In the genomic region with DNA sequence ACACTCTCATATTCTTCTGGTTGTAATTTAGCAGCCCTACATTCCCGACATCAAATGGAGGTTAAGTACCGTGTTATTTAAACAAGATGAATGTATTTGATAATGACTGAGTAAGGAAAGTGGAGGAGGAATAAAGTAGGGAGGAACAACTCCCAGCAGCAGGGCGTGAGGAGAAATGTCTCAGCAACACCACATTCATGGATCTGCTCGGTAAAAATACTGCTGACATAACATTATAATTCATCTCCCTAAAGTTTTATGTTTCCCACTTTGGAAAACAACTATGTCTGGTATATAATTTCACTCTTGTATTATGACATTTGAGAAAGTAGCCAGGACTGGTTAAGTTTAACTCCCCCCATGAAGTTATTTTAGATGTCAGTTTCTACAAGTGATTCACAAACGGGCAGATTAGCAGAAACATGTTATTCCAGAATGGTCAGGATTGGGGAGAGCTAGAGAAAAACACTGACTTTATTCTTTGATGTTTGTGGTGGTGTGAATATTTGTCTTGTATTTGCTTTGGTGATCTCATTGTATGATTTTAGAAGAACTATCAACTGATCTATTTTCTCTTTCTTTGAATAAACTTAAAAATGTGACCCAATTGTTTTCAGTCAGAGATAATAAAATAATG, we compare ENCODE assay signal across 1 cellular context.
A peak's percentile ranks its signal among the peaks of the same experiment; 100 is the strongest.
TF ChIP-seq lines count a peak whose summit lies in the region.

No MANE protein-coding gene starts in this region.

TF ChIP-seq in HEK293, 187 proteins besides CTCF, POLR2A, EP300 and RAD21 (continued from another document):
- TF ChIP-seq PRDM10 (tag by site-specific recombination; IDR thresholded peaks at IDR 0.05), result peak; percentile 78
- TF ChIP-seq ZNF169 (tag by site-specific recombination; IDR thresholded peaks at IDR 0.05), result no peak
- no peak for TF ChIP-seq ZNF561 (tag by site-specific recombination; IDR thresholded peaks at IDR 0.05; ENCODE audit: borderline replicate concordance)
- peak; percentile 99 for TF ChIP-seq WT1 (tag by site-specific recombination; IDR thresholded peaks at IDR 0.05)
- TF ChIP-seq SALL2 (tag by site-specific recombination; IDR thresholded peaks at IDR 0.05; ENCODE audit: borderline replicate concordance), result no peak
- TF ChIP-seq ZNF341 (tag by site-specific recombination; IDR thresholded peaks at IDR 0.05; ENCODE audit: low read depth), result 0 out of 2 replicates have a peak, but pooled peaks have one; percentile 19
- no peak for TF ChIP-seq ZNF747 (tag by site-specific recombination; IDR thresholded peaks at IDR 0.05)
- no peak for TF ChIP-seq ZNF664 (tag by site-specific recombination; IDR thresholded peaks at IDR 0.05)
- no peak for TF ChIP-seq ZNF155 (tag by site-specific recombination; IDR thresholded peaks at IDR 0.05)
- TF ChIP-seq ZNF677 (tag by site-specific recombination; IDR thresholded peaks at IDR 0.05), result no peak
- TF ChIP-seq MZF1 (tag by site-specific recombination; IDR thresholded peaks at IDR 0.05; ENCODE audit: borderline replicate concordance), result no peak
- no peak for TF ChIP-seq ZNF10 (tag by site-specific recombination; IDR thresholded peaks at IDR 0.05)
- peak; percentile 82 for TF ChIP-seq SP7 (tag by site-specific recombination; IDR thresholded peaks at IDR 0.05)
- TF ChIP-seq ZNF133 (tag by site-specific recombination; IDR thresholded peaks at IDR 0.05), result no peak
- TF ChIP-seq ZNF302 (tag by site-specific recombination; IDR thresholded peaks at IDR 0.05; ENCODE audit: low read depth), result no peak
- no peak for TF ChIP-seq ZNF266 (tag by site-specific recombination; IDR thresholded peaks at IDR 0.05; ENCODE audit: low read depth)
- TF ChIP-seq ZNF292 (tag by site-specific recombination; IDR thresholded peaks at IDR 0.05; ENCODE audit: borderline replicate concordance, low read depth), result no peak
- TF ChIP-seq ZNF366 (tag by site-specific recombination; conservative IDR thresholded peaks at IDR 0.05), result no peak
- no peak for TF ChIP-seq ZNF138 (tag by site-specific recombination; IDR thresholded peaks at IDR 0.05; ENCODE audit: borderline replicate concordance)
- no peak for TF ChIP-seq ZNF501 (tag by site-specific recombination; IDR thresholded peaks at IDR 0.05)
- TF ChIP-seq, protein P1, sequence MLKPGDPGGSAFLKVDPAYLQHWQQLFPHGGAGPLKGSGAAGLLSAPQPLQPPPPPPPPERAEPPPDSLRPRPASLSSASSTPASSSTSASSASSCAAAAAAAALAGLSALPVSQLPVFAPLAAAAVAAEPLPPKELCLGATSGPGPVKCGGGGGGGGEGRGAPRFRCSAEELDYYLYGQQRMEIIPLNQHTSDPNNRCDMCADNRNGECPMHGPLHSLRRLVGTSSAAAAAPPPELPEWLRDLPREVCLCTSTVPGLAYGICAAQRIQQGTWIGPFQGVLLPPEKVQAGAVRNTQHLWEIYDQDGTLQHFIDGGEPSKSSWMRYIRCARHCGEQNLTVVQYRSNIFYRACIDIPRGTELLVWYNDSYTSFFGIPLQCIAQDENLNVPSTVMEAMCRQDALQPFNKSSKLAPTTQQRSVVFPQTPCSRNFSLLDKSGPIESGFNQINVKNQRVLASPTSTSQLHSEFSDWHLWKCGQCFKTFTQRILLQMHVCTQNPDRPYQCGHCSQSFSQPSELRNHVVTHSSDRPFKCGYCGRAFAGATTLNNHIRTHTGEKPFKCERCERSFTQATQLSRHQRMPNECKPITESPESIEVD (tag by site-specific recombination; IDR thresholded peaks at IDR 0.05), result peak; percentile 67
- TF ChIP-seq ZSCAN30 (tag by site-specific recombination; IDR thresholded peaks at IDR 0.05), result no peak
- no peak for TF ChIP-seq ZNF132 (tag by site-specific recombination; IDR thresholded peaks at IDR 0.05; ENCODE audit: borderline replicate concordance)
- TF ChIP-seq ZIC2 (tag by site-specific recombination; IDR thresholded peaks at IDR 0.05), result no peak
- TF ChIP-seq ZBTB7A (tag by site-specific recombination; IDR thresholded peaks at IDR 0.05; ENCODE audit: low read depth), result no peak
- TF ChIP-seq SCRT1 (tag by site-specific recombination; IDR thresholded peaks at IDR 0.05; ENCODE audit: borderline replicate concordance), result no peak
- TF ChIP-seq SP3 (tag by site-specific recombination; IDR thresholded peaks at IDR 0.05), result no peak
- no peak for TF ChIP-seq RBAK (tag by site-specific recombination; IDR thresholded peaks at IDR 0.05)
- no peak for TF ChIP-seq ZNF837 (tag by site-specific recombination; IDR thresholded peaks at IDR 0.05)
- TF ChIP-seq ZNF394 (tag by site-specific recombination; IDR thresholded peaks at IDR 0.05; ENCODE audit: borderline replicate concordance), result no peak
- TF ChIP-seq ZNF311 (tag by site-specific recombination; IDR thresholded peaks at IDR 0.05; ENCODE audit: borderline replicate concordance), result no peak
- TF ChIP-seq, protein P2, sequence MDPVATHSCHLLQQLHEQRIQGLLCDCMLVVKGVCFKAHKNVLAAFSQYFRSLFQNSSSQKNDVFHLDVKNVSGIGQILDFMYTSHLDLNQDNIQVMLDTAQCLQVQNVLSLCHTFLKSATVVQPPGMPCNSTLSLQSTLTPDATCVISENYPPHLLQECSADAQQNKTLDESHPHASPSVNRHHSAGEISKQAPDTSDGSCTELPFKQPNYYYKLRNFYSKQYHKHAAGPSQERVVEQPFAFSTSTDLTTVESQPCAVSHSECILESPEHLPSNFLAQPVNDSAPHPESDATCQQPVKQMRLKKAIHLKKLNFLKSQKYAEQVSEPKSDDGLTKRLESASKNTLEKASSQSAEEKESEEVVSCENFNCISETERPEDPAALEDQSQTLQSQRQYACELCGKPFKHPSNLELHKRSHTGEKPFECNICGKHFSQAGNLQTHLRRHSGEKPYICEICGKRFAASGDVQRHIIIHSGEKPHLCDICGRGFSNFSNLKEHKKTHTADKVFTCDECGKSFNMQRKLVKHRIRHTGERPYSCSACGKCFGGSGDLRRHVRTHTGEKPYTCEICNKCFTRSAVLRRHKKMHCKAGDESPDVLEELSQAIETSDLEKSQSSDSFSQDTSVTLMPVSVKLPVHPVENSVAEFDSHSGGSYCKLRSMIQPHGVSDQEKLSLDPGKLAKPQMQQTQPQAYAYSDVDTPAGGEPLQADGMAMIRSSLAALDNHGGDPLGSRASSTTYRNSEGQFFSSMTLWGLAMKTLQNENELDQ (tag by site-specific recombination; IDR thresholded peaks at IDR 0.05; ENCODE audit: low read depth), result no peak
- no peak for TF ChIP-seq ZNF530 (tag by site-specific recombination; IDR thresholded peaks at IDR 0.05; ENCODE audit: low read depth)
- no peak for TF ChIP-seq ZNF426 (tag by site-specific recombination; IDR thresholded peaks at IDR 0.05)
- TF ChIP-seq ZNF707 (tag by site-specific recombination; IDR thresholded peaks at IDR 0.05), result no peak
- TF ChIP-seq ZBTB44 (tag by site-specific recombination; IDR thresholded peaks at IDR 0.05), result no peak
- no peak for TF ChIP-seq ZNF248 (tag by site-specific recombination; IDR thresholded peaks at IDR 0.05)
- TF ChIP-seq ZNF610 (tag by site-specific recombination; IDR thresholded peaks at IDR 0.05; ENCODE audit: borderline replicate concordance), result no peak
- TF ChIP-seq ZNF140 (tag by site-specific recombination; IDR thresholded peaks at IDR 0.05), result no peak
- TF ChIP-seq, protein P3, sequence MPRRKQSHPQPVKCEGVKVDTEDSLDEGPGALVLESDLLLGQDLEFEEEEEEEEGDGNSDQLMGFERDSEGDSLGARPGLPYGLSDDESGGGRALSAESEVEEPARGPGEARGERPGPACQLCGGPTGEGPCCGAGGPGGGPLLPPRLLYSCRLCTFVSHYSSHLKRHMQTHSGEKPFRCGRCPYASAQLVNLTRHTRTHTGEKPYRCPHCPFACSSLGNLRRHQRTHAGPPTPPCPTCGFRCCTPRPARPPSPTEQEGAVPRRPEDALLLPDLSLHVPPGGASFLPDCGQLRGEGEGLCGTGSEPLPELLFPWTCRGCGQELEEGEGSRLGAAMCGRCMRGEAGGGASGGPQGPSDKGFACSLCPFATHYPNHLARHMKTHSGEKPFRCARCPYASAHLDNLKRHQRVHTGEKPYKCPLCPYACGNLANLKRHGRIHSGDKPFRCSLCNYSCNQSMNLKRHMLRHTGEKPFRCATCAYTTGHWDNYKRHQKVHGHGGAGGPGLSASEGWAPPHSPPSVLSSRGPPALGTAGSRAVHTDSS (tag by site-specific recombination; IDR thresholded peaks at IDR 0.05), result no peak
- TF ChIP-seq ZNF660 (tag by site-specific recombination; IDR thresholded peaks at IDR 0.05), result no peak
- no peak for TF ChIP-seq TRIM28 (IDR thresholded peaks at IDR 0.05; ENCODE audit: borderline replicate concordance, low read length)
- no peak for TF ChIP-seq PATZ1 (tag by site-specific recombination; IDR thresholded peaks at IDR 0.05)
- TF ChIP-seq BCL11B (tag by site-specific recombination; IDR thresholded peaks at IDR 0.05; ENCODE audit: low read depth), result no peak
- TF ChIP-seq, protein P4, sequence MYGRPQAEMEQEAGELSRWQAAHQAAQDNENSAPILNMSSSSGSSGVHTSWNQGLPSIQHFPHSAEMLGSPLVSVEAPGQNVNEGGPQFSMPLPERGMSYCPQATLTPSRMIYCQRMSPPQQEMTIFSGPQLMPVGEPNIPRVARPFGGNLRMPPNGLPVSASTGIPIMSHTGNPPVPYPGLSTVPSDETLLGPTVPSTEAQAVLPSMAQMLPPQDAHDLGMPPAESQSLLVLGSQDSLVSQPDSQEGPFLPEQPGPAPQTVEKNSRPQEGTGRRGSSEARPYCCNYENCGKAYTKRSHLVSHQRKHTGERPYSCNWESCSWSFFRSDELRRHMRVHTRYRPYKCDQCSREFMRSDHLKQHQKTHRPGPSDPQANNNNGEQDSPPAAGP (tag by site-specific recombination; IDR thresholded peaks at IDR 0.05), result 0 out of 2 replicates have a peak, but pooled peaks have one; percentile 22
